ENCODE assay signal across 21 cellular contexts in the genomic region with DNA sequence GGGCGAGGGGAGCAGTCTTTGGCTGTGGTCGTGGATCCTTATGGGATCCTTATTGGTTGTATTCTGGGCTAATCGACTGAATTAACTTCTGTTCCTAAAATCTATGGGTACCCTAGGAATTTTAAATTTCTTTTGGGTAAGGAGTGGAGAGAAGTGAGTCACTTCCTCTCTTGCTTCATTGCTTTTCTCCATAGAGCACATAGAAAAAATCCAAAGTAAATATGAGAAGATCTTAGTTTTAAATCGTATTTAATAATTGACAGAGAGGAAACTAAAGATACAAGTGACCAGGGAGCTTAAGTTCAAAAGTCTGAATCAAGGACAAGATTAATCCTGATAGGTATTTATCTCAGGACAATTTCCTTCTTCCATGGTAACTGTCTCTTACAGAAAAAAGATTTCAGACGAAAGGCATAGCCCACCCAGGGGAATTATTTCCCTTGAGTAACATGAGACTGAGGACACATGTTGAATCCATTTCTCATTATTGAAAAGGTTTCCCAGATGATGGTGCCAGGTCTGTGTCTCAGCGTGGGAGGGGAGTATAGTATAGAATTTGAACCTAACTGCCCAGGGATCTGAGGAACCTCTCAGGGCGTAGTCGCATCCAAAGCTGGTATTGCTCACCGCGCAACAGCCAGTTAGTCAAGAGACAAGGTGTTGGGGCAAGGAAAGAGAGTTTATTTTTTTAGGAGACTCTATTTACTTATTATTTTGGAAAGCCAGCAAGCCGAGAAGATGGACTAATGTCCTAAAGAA. TPM values are rescaled to one million over a fixed set of nuclear protein-coding genes. Genes with fewer than 3 reads are reported as not detected.
A peak's percentile ranks its signal among the peaks of the same experiment; 100 is the strongest.
DNase-seq lines count a peak whose midpoint lies in the region; ATAC-seq, FAIRE-seq and TF ChIP-seq lines count a peak whose summit lies in the region.
"Had no signal": no experiment of that assay in that cellular context is flagged by ENCODE, and none has a peak within 500 bp of the region (broad histone marks: within the 10 kb centered on the region; RNA-seq: fewer than 3 reads in every experiment).

No MANE protein-coding gene starts in this region.

- H3K36me3 Mint-ChIP-seq in Caco-2 (ENCODE audit: insufficient read depth, unreplicated experiment) = peaks cover 6% of the 10 kb centered on the region
- H3K36me3 Mint-ChIP-seq in CD4-positive, alpha-beta memory T cell = no peaks in the 10 kb centered on the region

- H3K36me3 ChIP-seq in Caco-2 (ENCODE audit: control insufficient read depth, insufficient read depth, low read length) (no peaks in the 10 kb centered on the region), keratinocyte (ENCODE audit: control insufficient read depth in 2 of 2, extremely low read depth in 1 of 2, insufficient read depth in 2 of 2, low read length in 2 of 2) (no peaks in the 10 kb centered on the region), stomach (no peaks in the 10 kb centered on the region)
- no peaks in the 10 kb centered on the region for H3K36me3 ChIP-seq in CD4-positive, alpha-beta memory T cell (ENCODE audit: insufficient read depth, low read length)
- H3K36me3 ChIP-seq: BLaER1, tibial nerve had no signal

- H3K4me2 ChIP-seq in keratinocyte (ENCODE audit: control insufficient read depth, extremely low read depth, insufficient read depth, low read depth, low read length) = peak overlapping the region; percentile 23
- H3K4me2 ChIP-seq: BLaER1 had no signal

- no peak for TF ChIP-seq CTCF in Caco-2 (IDR thresholded peaks at IDR 0.05; ENCODE audit: insufficient read depth in 1 of 2, low read depth in 1 of 2, low read length in 1 of 2, severe bottlenecking in 1 of 2, unreplicated experiment in 1 of 2)
- no peak for TF ChIP-seq CTCF in astrocyte of the spinal cord (IDR thresholded peaks at IDR 0.05; ENCODE audit: low read depth, low read length)
- TF ChIP-seq CTCF in keratinocyte (optimal IDR thresholded peaks at IDR 0.05 in 1 of 3, IDR thresholded peaks at IDR 0.05 in 1 of 3, conservative IDR thresholded peaks at IDR 0.05 in 1 of 3; ENCODE audit: extremely low read depth in 1 of 3, insufficient read depth in 2 of 3, low read length in 3 of 3) = no peak
- TF ChIP-seq CTCF in stomach (IDR thresholded peaks at IDR 0.05) = no peak

- dilution Hi-C loops in keratinocyte (cut with MboI; ENCODE audit: extremely low pct_ligation_motif_present, low sequenced_read_pairs) = no loop called here

- no peak overlapping the region for H3K9ac ChIP-seq in keratinocyte (ENCODE audit: control insufficient read depth, extremely low read depth, insufficient read depth, low read length)
- H3K9ac ChIP-seq: BLaER1 had no signal

- H3K27ac ChIP-seq in keratinocyte (ENCODE audit: control insufficient read depth, insufficient read depth, low read length) (no peak overlapping the region), stomach (no peak overlapping the region)
- H3K27ac ChIP-seq in CD4-positive, alpha-beta memory T cell (ENCODE audit: low read depth, low read length) = no peak overlapping the region
- H3K27ac ChIP-seq: BLaER1, tibial nerve had no signal

- CTCF ChIA-PET in Caco-2 (lab: Charles Lee) = no interaction called here
- CTCF ChIA-PET in CD4-positive, alpha-beta memory T cell (lab: Charles Lee; ENCODE audit: partially characterized antibody) = interaction anchor here (1.0 to 2.6 kb wide), 5 partner anchors 20 to 89 kb away, joined by 3 to 11 read pairs (median 6); a partner anchor contains a TSS

- H3K27ac Mint-ChIP-seq in Caco-2 (ENCODE audit: unreplicated experiment) = peak overlapping the region; percentile 89
- peak overlapping the region in 1 of 7 donors; percentile 10 for H3K27ac Mint-ChIP-seq in CD4-positive, alpha-beta memory T cell

- H3K4me3 Mint-ChIP-seq in Caco-2 (ENCODE audit: unreplicated experiment) = peak overlapping the region; percentile 27
- peak overlapping the region in 2 of 8 donors; percentile 15 to 50 for H3K4me3 Mint-ChIP-seq in CD4-positive, alpha-beta memory T cell
- H3K4me3 Mint-ChIP-seq: activated T-cell treated with anti-CD3 and anti-CD28 coated beads, Interleukin-2, amount 50 U/mL, for 4 hours; neural crest cell had no signal

- H3K9me3 ChIP-seq in Caco-2 = no peaks in the 10 kb centered on the region
- no peaks in the 10 kb centered on the region for H3K9me3 ChIP-seq in keratinocyte (ENCODE audit: control insufficient read depth, low read depth, low read length)
- peaks cover 0 to 8% (median 3%) of the 10 kb centered on the region in 4 donors for H3K9me3 ChIP-seq in stomach
- H3K9me3 ChIP-seq in CD4-positive, alpha-beta memory T cell (ENCODE audit: control insufficient read depth in 1 of 2, low read length in 2 of 2) = no peaks in the 10 kb centered on the region

- TF ChIP-seq POLR2A in stomach (IDR thresholded peaks at IDR 0.05) = no peak

- H3K4me1 Mint-ChIP-seq in Caco-2 (ENCODE audit: low read depth, unreplicated experiment) = peaks cover 28% of the 10 kb centered on the region
- H3K4me1 Mint-ChIP-seq in CD4-positive, alpha-beta memory T cell = peaks cover 28 to 64% (median 43%) of the 10 kb centered on the region in 4 donors
- H3K4me1 Mint-ChIP-seq: neural crest cell had no signal

- H3K4me3 ChIP-seq in Caco-2 (ENCODE audit: low read depth, low read length) (no peak overlapping the region), astrocyte of the spinal cord (ENCODE audit: low read depth, low read length) (no peak overlapping the region), keratinocyte (ENCODE audit: control insufficient read depth in 2 of 3, extremely low read depth in 1 of 3, insufficient read depth in 2 of 3, low read depth in 1 of 3, low read length in 3 of 3) (no peak overlapping the region), stomach (no peak overlapping the region)
- H3K4me3 ChIP-seq in CD4-positive, alpha-beta memory T cell (ENCODE audit: low read length in 2 of 2) = no peak overlapping the region
- H3K4me3 ChIP-seq: BLaER1, tibial nerve had no signal

- H2AFZ ChIP-seq in keratinocyte (ENCODE audit: control insufficient read depth, low read length) = peak overlapping the region; percentile 28

- no peaks in the 10 kb centered on the region for H3K9me1 ChIP-seq in keratinocyte (ENCODE audit: control insufficient read depth, extremely low read depth, insufficient read depth, low read length)

- in situ Hi-C loops in astrocyte of the spinal cord (cut with HindIII; ENCODE audit: low sequenced_read_pairs) = no loop called here

- DNase-seq in Caco-2 (no peak), HT-29 (ENCODE audit: low spot score) (peak; percentile 29), astrocyte of the spinal cord (ENCODE audit: low read depth, low spot score) (peak; percentile 46), keratinocyte (ENCODE audit: low read depth, low spot score) (no peak), stomach (no peak)
- DNase-seq in CD4-positive, alpha-beta memory T cell = no peak
- no peak for DNase-seq in stimulated activated CD4-positive, alpha-beta T cell treated with anti-CD3 and anti-CD28 coated beads, Interleukin-4, amount 100 ng/mL, for 4 hours
- DNase-seq: activated T-cell treated with anti-CD3 and anti-CD28 coated beads, Interleukin-2, amount 50 U/mL, for 4 hours; cerebellar nuclear complex; DND-41; mesendoderm; right cardiac atrium; SHP77 treated with DMSO at 0.1 percent for 48 hours; stimulated activated CD4-positive, alpha-beta T cell treated with anti-CD3 and anti-CD28 coated beads, Interleukin-2, amount 100 ng/mL, for 48 hours; stimulated activated CD8-positive, alpha-beta memory T cell treated with anti-CD3 and anti-CD28 coated beads, Interleukin-4, amount 100 ng/mL, for 48 hours had no signal

- H3K27me3 Mint-ChIP-seq in Caco-2 (ENCODE audit: insufficient read depth, unreplicated experiment) = no peaks in the 10 kb centered on the region
- no peaks in the 10 kb centered on the region for H3K27me3 Mint-ChIP-seq in CD4-positive, alpha-beta memory T cell

- H4K20me1 ChIP-seq in keratinocyte (ENCODE audit: control insufficient read depth, extremely low read depth, insufficient read depth, low read length) = no peaks in the 10 kb centered on the region
- H4K20me1 ChIP-seq: BLaER1 had no signal

- peaks cover 32% of the 10 kb centered on the region for H3K9me3 Mint-ChIP-seq in Caco-2 (ENCODE audit: unreplicated experiment)
- H3K9me3 Mint-ChIP-seq in CD4-positive, alpha-beta memory T cell = no peaks in the 10 kb centered on the region
- H3K9me3 Mint-ChIP-seq: activated T-cell treated with anti-CD3 and anti-CD28 coated beads, Interleukin-2, amount 50 U/mL, for 4 hours had no signal

- no peaks in the 10 kb centered on the region for H3K79me2 ChIP-seq in keratinocyte (ENCODE audit: control insufficient read depth, insufficient read depth, low read length)

- WGBS in stomach, 5 donors = 90 to 93% (median 91%) methylated on average over 11 of the region's 11 CpGs

- intact Hi-C loops in Caco-2 (cut with micrococcal nuclease; ENCODE audit: unreplicated experiment) = loop anchor here (5.0 kb wide), 1 partner anchor 47 kb away; no protein-coding TSS in a partner anchor
- intact Hi-C loops in stomach (cut with DNase I; ENCODE audit: low total_unique reads) = no loop called here
- intact Hi-C loops in CD4-positive, alpha-beta memory T cell (cut with micrococcal nuclease) = no loop called here

- no peaks in the 10 kb centered on the region for H3K27me3 ChIP-seq in Caco-2 (replicated peaks; ENCODE audit: control insufficient read depth, insufficient read depth, low read length)
- no peaks in the 10 kb centered on the region for H3K27me3 ChIP-seq in keratinocyte (ENCODE audit: control insufficient read depth, extremely low read depth, insufficient read depth, low read length)
- H3K27me3 ChIP-seq in stomach = no peaks in the 10 kb centered on the region
- H3K27me3 ChIP-seq in CD4-positive, alpha-beta memory T cell (ENCODE audit: insufficient read depth, low read length) = no peaks in the 10 kb centered on the region
- H3K27me3 ChIP-seq: BLaER1, tibial nerve had no signal

- ATAC-seq in HG03095 (IDR thresholded peaks at IDR 0.05; ENCODE audit: unreplicated experiment) = no peak
- ATAC-seq: right cardiac atrium had no signal

- no peak for FAIRE-seq in keratinocyte (lab: Jason Lieb, UNC)
- FAIRE-seq: H54 had no signal

- POLR2A ChIA-PET in Caco-2 (lab: Charles Lee) = interaction anchor here (1.4 kb wide), 1 partner anchor 98 kb away, joined by 5 read pairs; a partner anchor contains a TSS
- POLR2A ChIA-PET in CD4-positive, alpha-beta memory T cell (lab: Charles Lee; ENCODE audit: partially characterized antibody) = interaction anchor here (1.1 to 4.0 kb wide), 3 partner anchors 9 to 69 kb away, joined by 3 to 16 read pairs (median 4); no protein-coding TSS in a partner anchor

- no TSS peak for BruUV-seq in Caco-2 (replicated peaks; lab: Mats Ljungman, UMichigan)

- TF ChIP-seq EP300 in stomach (IDR thresholded peaks at IDR 0.05) = no peak

- H3K4me1 ChIP-seq in Caco-2 (peaks cover 60% of the 10 kb centered on the region), keratinocyte (ENCODE audit: control insufficient read depth, extremely low read depth, insufficient read depth, low read length) (peaks cover 12% of the 10 kb centered on the region), stomach (no peaks in the 10 kb centered on the region)
- peaks cover 31% of the 10 kb centered on the region for H3K4me1 ChIP-seq in CD4-positive, alpha-beta memory T cell (ENCODE audit: insufficient read depth, low read length)
- H3K4me1 ChIP-seq: tibial nerve had no signal

RNA-seq across cellular contexts. Expression of a gene that starts 28.7 kb away (rescaled TPM):
- total RNA-seq in Caco-2 (2022) (not detected in 2 replicates), stomach (not detected)
- total RNA-seq in HT-29 (2014; rRNA removed; shearing (Covaris generic)) = 0.31 TPM in 1 of 2 replicates, not detected in the other
- polyA plus RNA-seq in keratinocyte (0.03 to 0.04 TPM in 2 of 3 replicates, not detected in the other), stomach (under 1 TPM in 2 of 3 donors, not detected in 1; 0.05 to 0.12 TPM)
- polyA plus RNA-seq in keratinocyte (2011; ENCODE audit: low read depth) = not detected
- 0.07 TPM in 1 of 2 replicates, not detected in the other for polyA plus RNA-seq in keratinocyte (2011; cell fraction: cytosol; rRNA removed)
- polyA plus RNA-seq in keratinocyte (2011; cell fraction: nucleus; rRNA removed) = not detected in 2 replicates
- polyA plus RNA-seq in keratinocyte (2012; ENCODE audit: low replicate concordance) = not detected in 2 replicates
- polyA minus RNA-seq in keratinocyte = not detected in 3 replicates
- polyA minus RNA-seq in keratinocyte (2011; cell fraction: cytosol; rRNA and poly(A)+ RNA removed) = not detected
- polyA minus RNA-seq in keratinocyte (2011; cell fraction: nucleus; rRNA and poly(A)+ RNA removed) = not detected in 2 replicates
- total RNA-seq in CD4-positive, alpha-beta memory T cell = 1 to 10 TPM; 4.3 to 4.9 TPM
- 1 to 10 TPM in 1 of 2 donors, under 1 TPM in 1; 0.81 to 2.5 TPM for polyA plus RNA-seq in CD4-positive, alpha-beta memory T cell
- total RNA-seq: glomerular endothelial cell, neural crest cell, tibial nerve had no signal

Comparison
In these comparisons a context has a peak if more than half of its experiments do, and no peak if none do; other contexts are left out.
1. DNase-seq: peak in HT-29 (single experiment) and astrocyte of the spinal cord (single experiment); none in Caco-2 (0 of 2), keratinocyte (single experiment), stomach (single experiment), CD4-positive, alpha-beta memory T cell (0 of 5) and stimulated activated CD4-positive, alpha-beta T cell treated with anti-CD3 and anti-CD28 coated beads, Interleukin-4, amount 100 ng/mL, for 4 hours (0 of 2).